In genomic region chr3:4742359-4742758, GRCh38 we compare ENCODE assay signal across 10 cellular contexts.
DNase-seq lines count a peak whose midpoint lies in the region; ATAC-seq and TF ChIP-seq lines count a peak whose summit lies in the region.
"Had no signal": no experiment of that assay in that cellular context is flagged by ENCODE, and none has a peak within 500 bp of the region (broad histone marks: within the 10 kb centered on the region; RNA-seq: fewer than 3 reads in every experiment).

No MANE protein-coding gene starts in this region.

- H3K4me2 ChIP-seq in MM.1S (ENCODE audit: low read depth, low read length): no peak overlapping the region

- H3K27ac Mint-ChIP-seq in natural killer cell: peak overlapping the region; percentile 88 to 92

- no peak for TF ChIP-seq EP300 in upper lobe of left lung (IDR thresholded peaks at IDR 0.05)

- H3K36me3 Mint-ChIP-seq in natural killer cell: no peaks in the 10 kb centered on the region

- no peaks in the 10 kb centered on the region for H4K20me1 ChIP-seq in MM.1S (ENCODE audit: insufficient read depth, low read length)

- peaks cover 0 to 2% of the 10 kb centered on the region in 2 donors for H3K9me3 Mint-ChIP-seq in natural killer cell

- H3K36me3 ChIP-seq in heart left ventricle (peaks cover 0 to 6% (median 3%) of the 10 kb centered on the region in 9 donors), upper lobe of left lung (no peaks in the 10 kb centered on the region), MM.1S (replicated peaks; ENCODE audit: insufficient read depth, low read length) (no peaks in the 10 kb centered on the region)

- no peak overlapping the region for H3K4me3 ChIP-seq in heart left ventricle
- no peak overlapping the region for H3K4me3 ChIP-seq in upper lobe of left lung
- H3K4me3 ChIP-seq in MM.1S (ENCODE audit: low read length): no peak overlapping the region

- TF ChIP-seq POLR2A in heart left ventricle (IDR thresholded peaks at IDR 0.05): no peak
- TF ChIP-seq POLR2A in upper lobe of left lung (IDR thresholded peaks at IDR 0.05): no peak

- DNase-seq in heart left ventricle (no peak), Right ventricle myocardium inferior (ENCODE audit: missing footprints) (no peak), natural killer cell (no peak), upper lobe of left lung (no peak), NCI-H1436 (lab: John Stamatoyannopoulos, UW) (no peak), MM.1S (no peak), germinal center (ENCODE audit: low spot score) (no peak)
- DNase-seq: DMS53, NCI-H2171 treated with DMSO at 0.1 percent for 48 hours had no signal

- H3K27me3 ChIP-seq in heart left ventricle (no peaks in the 10 kb centered on the region), upper lobe of left lung (no peaks in the 10 kb centered on the region), MM.1S (replicated peaks; ENCODE audit: insufficient read depth, low read length) (no peaks in the 10 kb centered on the region)

- TF ChIP-seq CTCF in heart left ventricle (IDR thresholded peaks at IDR 0.05) (no peak), natural killer cell (IDR thresholded peaks at IDR 0.05) (no peak), upper lobe of left lung (IDR thresholded peaks at IDR 0.05) (no peak), MM.1S (IDR thresholded peaks at IDR 0.05; ENCODE audit: low read length) (no peak)

- H3K4me1 Mint-ChIP-seq in natural killer cell: peaks cover 77 to 78% of the 10 kb centered on the region in 2 donors

- no peak overlapping the region for H2AFZ ChIP-seq in MM.1S (ENCODE audit: low read length)

- H3K9me3 ChIP-seq in heart left ventricle (peaks cover 0 to 7% (median 0%) of the 10 kb centered on the region in 12 donors), upper lobe of left lung (no peaks in the 10 kb centered on the region), MM.1S (replicated peaks; ENCODE audit: insufficient read depth, low read length) (no peaks in the 10 kb centered on the region)

- no peaks in the 10 kb centered on the region for H3K27me3 Mint-ChIP-seq in natural killer cell (ENCODE audit: low read depth in 2 of 2)

- 87 to 89% (median 88%) methylated on average over 5 of the region's 5 CpGs for WGBS in heart left ventricle, 4 donors
- WGBS in upper lobe of left lung, 2 donors: 85 to 88% methylated on average over 5 of the region's 5 CpGs

- no peaks in the 10 kb centered on the region for H3K9me2 ChIP-seq in MM.1S (replicated peaks; ENCODE audit: insufficient read depth, low read length)

- no peaks in the 10 kb centered on the region for H3F3A ChIP-seq in MM.1S (ENCODE audit: insufficient read depth, low read length)

- H3K9ac ChIP-seq in MM.1S (ENCODE audit: low read length): no peak overlapping the region

- H3K4me1 ChIP-seq in heart left ventricle (peaks cover 9 to 75% (median 44%) of the 10 kb centered on the region in 12 donors), upper lobe of left lung (peaks cover 27 to 34% (median 28%) of the 10 kb centered on the region in 4 donors), MM.1S (ENCODE audit: low read length) (no peaks in the 10 kb centered on the region)

- intact Hi-C loops in heart left ventricle (cut with DNase I) (loop anchor here in 4 of 10 donors (5.0 kb wide), 3 partner anchors 80 to 235 kb away; partner anchors contain the start of gene BHLHE40 (in 3 of the 4)), Right ventricle myocardium inferior (cut with DNase I) (no loop called here), natural killer cell (cut with micrococcal nuclease) (no loop called here)

- no peak for ATAC-seq in heart left ventricle
- ATAC-seq in Right ventricle myocardium inferior: no peak
- no peak for ATAC-seq in natural killer cell
- ATAC-seq in upper lobe of left lung (ENCODE audit: low FRiP score in 2 of 2): peak in 1 of 2 donors; percentile 13

- H3K27ac ChIP-seq in heart left ventricle (peak overlapping the region; percentile 59 to 97 (median 85)), cingulate gyrus (ENCODE audit: low read depth, low read length) (peak overlapping the region; percentile 87), upper lobe of left lung (peak overlapping the region; percentile 71 to 88 (median 86)), MM.1S (ENCODE audit: low read length) (no peak overlapping the region)

- H3K79me2 ChIP-seq in MM.1S (ENCODE audit: low read length): no peaks in the 10 kb centered on the region

- no peak overlapping the region for H3K4me3 Mint-ChIP-seq in natural killer cell
